ENCODE assay signal across 22 cellular contexts in the genomic region with DNA sequence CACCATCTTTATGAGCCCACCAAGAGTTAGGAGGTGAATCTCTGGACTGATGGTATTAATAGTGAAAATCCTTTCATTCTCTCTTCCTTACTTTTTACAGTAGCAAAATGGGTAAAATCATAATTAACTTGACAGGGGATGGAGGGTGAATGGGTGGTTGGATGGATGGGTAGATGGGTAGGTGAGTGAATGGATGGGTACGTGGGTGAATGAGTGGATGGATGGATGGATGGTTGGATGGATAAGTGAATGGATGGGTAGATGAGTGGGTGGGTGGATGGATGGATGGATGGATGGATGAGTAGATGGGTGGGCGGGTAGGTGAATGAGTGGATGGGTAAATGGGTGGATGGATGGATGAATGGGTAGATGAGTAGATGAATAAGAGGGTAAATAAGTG.
"Had no signal": no experiment of that assay in that cellular context is flagged by ENCODE, and none has a peak within 500 bp of the region (broad histone marks: within the 10 kb centered on the region; RNA-seq: fewer than 3 reads in every experiment).

No MANE protein-coding gene starts in this region.

- H3K27ac ChIP-seq: KMS-11, PC-9, Peyer's patch, SJSA1, SK-N-MC had no signal

- H3K9ac ChIP-seq: KMS-11 had no signal

- DNase-seq: Kasumi-1; MM.1S; NCI-H1092 treated with DMSO at 0.1 percent for 48 hours; NCI-H1436; NCI-H187; NCI-H2029; NCI-H2081 treated with DMSO at 0.1 percent for 48 hours; NCI-H2171; NCI-H226; NCI-H446; NCI-H510A; NCI-H524 treated with DMSO at 0.1 percent for 48 hours; NCI-H69; NCI-H774; NK-92 treated with Interleukin-12 subunit alpha and Interleukin-12 subunit beta, amount 100 ng/mL, for 24 hours; PC-9; Peyer's patch; SIG-M5 had no signal

- H3K27me3 ChIP-seq: Peyer's patch, SJSA1 had no signal

- H3K36me3 ChIP-seq: Peyer's patch, SJSA1 had no signal

- H3K4me3 ChIP-seq: PC-9, Peyer's patch, SJSA1, SK-N-MC had no signal

- H2AFZ ChIP-seq: PC-9 had no signal

- H3K4me2 ChIP-seq: KMS-11, PC-9 had no signal

- H3K4me1 ChIP-seq: Peyer's patch had no signal

- ATAC-seq: Right ventricle myocardium inferior had no signal

- H3K9me3 ChIP-seq: Peyer's patch had no signal
